In genomic region chr6:37276916-37277509, GRCh38 we compare ENCODE assay signal across 3 cellular contexts.
TF ChIP-seq lines count a peak whose summit lies in the region.

No MANE protein-coding gene starts in this region.

TF ChIP-seq in liver, 16 proteins besides CTCF, POLR2A, EP300 and RAD21:
- TF ChIP-seq JUND (IDR thresholded peaks at IDR 0.05) (peak in 1 of 2 donors; percentile 31), FOXA1 (IDR thresholded peaks at IDR 0.05) (no peak), RXRA (IDR thresholded peaks at IDR 0.05) (peak; percentile 20 to 56), GABPA (IDR thresholded peaks at IDR 0.05 in 1 of 2, conservative IDR thresholded peaks at IDR 0.05 in 1 of 2) (no peak), YY1 (IDR thresholded peaks at IDR 0.05) (peak; percentile 17), HNF4A (conservative IDR thresholded peaks at IDR 0.05) (peak; percentile 38 to 60)

TF ChIP-seq in HepG2, 621 proteins besides CTCF, POLR2A, EP300 and RAD21:
- TF ChIP-seq NONO (IDR thresholded peaks at IDR 0.05) = no peak
- TF ChIP-seq NONO (CRISPR knock-in tag; conservative IDR thresholded peaks at IDR 0.05) = no peak
- TF ChIP-seq RNF2 (conservative IDR thresholded peaks at IDR 0.05; ENCODE audit: low read depth) = no peak
- TF ChIP-seq ZNF576 (CRISPR knock-in tag; IDR thresholded peaks at IDR 0.05) = no peak
- no peak for TF ChIP-seq MEIS1 (CRISPR knock-in tag; IDR thresholded peaks at IDR 0.05; ENCODE audit: borderline replicate concordance)
- no peak for TF ChIP-seq CEBPB (IDR thresholded peaks at IDR 0.05; ENCODE audit: borderline replicate concordance, low read depth, low read length)
- no peak for TF ChIP-seq BATF2 (CRISPR knock-in tag; IDR thresholded peaks at IDR 0.05)
- no peak for TF ChIP-seq SP1 (IDR thresholded peaks at IDR 0.05)
- no peak for TF ChIP-seq SP1 (CRISPR knock-in tag; IDR thresholded peaks at IDR 0.05)
- no peak for TF ChIP-seq SMYD3 (CRISPR knock-in tag; IDR thresholded peaks at IDR 0.05)
- no peak for TF ChIP-seq NPAS2 (CRISPR knock-in tag; IDR thresholded peaks at IDR 0.05; ENCODE audit: borderline replicate concordance)
- no peak for TF ChIP-seq MTF1 (CRISPR knock-in tag; IDR thresholded peaks at IDR 0.05)
- no peak for TF ChIP-seq ZNF772 (CRISPR knock-in tag; IDR thresholded peaks at IDR 0.05)
TF ChIP-seq in HepG2: peak in this region for 0.

TF ChIP-seq in K562, 482 proteins besides CTCF, POLR2A, EP300 and RAD21:
- TF ChIP-seq PKNOX1 (IDR thresholded peaks at IDR 0.05) (peak; percentile 49), ZNF75A (CRISPR knock-in tag; IDR thresholded peaks at IDR 0.05) (no peak)
